In the genomic region with DNA sequence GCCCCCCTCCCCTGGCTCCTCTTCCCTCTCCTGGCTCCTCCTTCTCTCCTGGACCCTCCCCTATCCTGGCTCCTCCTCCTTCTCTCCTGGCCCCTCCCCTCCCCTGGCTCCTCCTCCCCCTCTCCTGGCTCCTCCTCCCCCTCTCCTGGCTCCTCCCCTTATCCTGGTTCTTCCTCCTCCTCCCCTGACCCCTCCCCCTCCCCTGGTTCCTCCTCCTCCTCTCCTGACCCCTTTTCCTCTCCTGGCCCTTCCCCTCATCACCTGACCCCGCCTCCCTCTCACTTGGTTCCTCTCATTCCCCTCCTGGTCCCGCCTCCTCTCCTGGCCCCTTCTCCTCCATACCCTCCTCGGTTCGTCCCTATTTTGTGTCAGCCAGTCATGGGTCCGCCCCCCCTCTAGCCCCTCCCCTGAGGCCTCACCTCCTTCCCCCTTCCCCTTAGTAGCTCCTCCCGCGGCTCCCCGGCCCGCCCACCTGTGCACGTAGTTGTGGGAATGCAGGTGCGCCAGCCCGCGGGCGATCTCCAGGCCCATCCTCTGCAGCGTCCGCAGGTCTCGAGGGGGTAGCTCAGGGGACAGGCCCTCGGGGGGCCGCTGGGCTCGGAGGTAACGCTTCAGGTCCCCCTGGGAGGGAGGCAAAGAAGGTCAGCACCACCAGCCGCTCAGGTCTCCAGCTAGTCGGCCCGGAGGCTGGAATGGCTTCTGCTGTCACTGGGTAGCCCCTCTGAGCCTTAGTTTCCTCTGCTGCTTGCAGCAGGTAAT, we compare ENCODE assay signal across 7 cellular contexts. TPM values are rescaled to one million over a fixed set of nuclear protein-coding genes. Genes with fewer than 3 reads are reported as not detected.
DNase-seq lines count a peak whose midpoint lies in the region; ATAC-seq and TF ChIP-seq lines count a peak whose summit lies in the region.
"Had no signal": no experiment of that assay in that cellular context is flagged by ENCODE, and none has a peak within 500 bp of the region (broad histone marks: within the 10 kb centered on the region; RNA-seq: fewer than 3 reads in every experiment).

No MANE protein-coding gene starts in this region.

- H3K9me3 Mint-ChIP-seq in T-cell, result no peaks in the 10 kb centered on the region

- DNase-seq in LNCaP clone FGC (ENCODE audit: low read depth) (peak; percentile 91), T-cell (peak in 33 of 34 experiments; percentile 50 to 83 (median 70)), foreskin melanocyte (no peak)
- DNase-seq in effector memory CD4-positive, alpha-beta T cell, result peak; percentile 66 to 75 (median 72)
- DNase-seq in stimulated activated CD4-positive, alpha-beta T cell treated with anti-CD3 and anti-CD28 coated beads, Interleukin-15, amount 100 ng/mL, for 1 hour (ENCODE audit: low read depth in 1 of 2, low spot score in 1 of 2), result peak; percentile 43 to 57

- H3K4me3 ChIP-seq in BLaER1 (peak overlapping the region; percentile 52), LNCaP clone FGC (ENCODE audit: low read depth, low read length) (peak overlapping the region; percentile 49)
- H3K4me3 ChIP-seq in effector memory CD4-positive, alpha-beta T cell (ENCODE audit: insufficient read depth, low read depth, low read length, poor library complexity, severe bottlenecking), result no peak overlapping the region

- H3K27me3 ChIP-seq in BLaER1, result peaks cover 37% of the 10 kb centered on the region
- H3K27me3 ChIP-seq in effector memory CD4-positive, alpha-beta T cell (replicated peaks; ENCODE audit: control insufficient read depth, insufficient read depth, low read length, poor library complexity, severe bottlenecking), result peaks cover 1% of the 10 kb centered on the region

- H4K20me1 ChIP-seq in BLaER1, result peaks cover 13% of the 10 kb centered on the region

- no peak for TF ChIP-seq CTCF in LNCaP clone FGC (IDR thresholded peaks at IDR 0.05; ENCODE audit: control insufficient read depth, extremely low read depth, insufficient read depth)

- ATAC-seq in T-cell (replicated peaks in 1 of 4), result peak; percentile 70 to 81 (median 77)

- H3K27ac ChIP-seq in BLaER1, result no peak overlapping the region
- H3K27ac ChIP-seq in effector memory CD4-positive, alpha-beta T cell (ENCODE audit: insufficient read depth, low read length, poor library complexity, severe bottlenecking), result peak overlapping the region; percentile 35

- CTCF ChIA-PET in T-cell (lab: Charles Lee), result interaction anchor here in 1 of 2 donors (0.7 to 0.9 kb wide), 2 partner anchors 82 to 1085 kb away, joined by 3 read pairs; no protein-coding TSS in a partner anchor

- H3K9me3 ChIP-seq in BLaER1, result no peaks in the 10 kb centered on the region
- H3K9me3 ChIP-seq in effector memory CD4-positive, alpha-beta T cell (ENCODE audit: control insufficient read depth, low read length), result no peaks in the 10 kb centered on the region

- no peaks in the 10 kb centered on the region for H3K36me3 ChIP-seq in BLaER1
- H3K36me3 ChIP-seq in effector memory CD4-positive, alpha-beta T cell (ENCODE audit: control insufficient read depth, insufficient read depth, low read length), result no peaks in the 10 kb centered on the region

- peaks cover 54% of the 10 kb centered on the region for H3K4me1 ChIP-seq in BLaER1
- H3K4me1 ChIP-seq in effector memory CD4-positive, alpha-beta T cell (ENCODE audit: control insufficient read depth, insufficient read depth, low read length, poor library complexity, severe bottlenecking), result peaks cover 15% of the 10 kb centered on the region

- no peak overlapping the region for H3K27ac Mint-ChIP-seq in T-cell

- H3K9ac ChIP-seq in BLaER1, result no peak overlapping the region

- H3K4me1 Mint-ChIP-seq in T-cell, result peaks cover 4 to 27% (median 21%) of the 10 kb centered on the region in 3 donors

- peak overlapping the region; percentile 93 for H3K4me2 ChIP-seq in BLaER1

- peak overlapping the region in 1 of 3 donors; percentile 79 for H3K4me3 Mint-ChIP-seq in T-cell

- peaks cover under 1 to 10% of the 10 kb centered on the region in 2 donors for H3K27me3 Mint-ChIP-seq in T-cell

- POLR2A ChIA-PET in T-cell (lab: Charles Lee), result interaction anchor here (0.5 to 1.0 kb wide), 2 partner anchors 82 to 117 kb away, joined by 4 read pairs; partner anchors contain the start of gene RPL18 (in 1 of the 2)

- peaks cover 2% of the 10 kb centered on the region for H3K36me3 Mint-ChIP-seq in T-cell

RNA-seq across cellular contexts. Expression of gene LMTK3, which starts 9.5 kb away (rescaled TPM):
- total RNA-seq in T-cell, result 10 to 100 TPM; 17.5 to 28.2 (median 23.5) TPM

RNA-seq across cellular contexts. Expression of gene CYTH2, which starts 33.0 kb away (rescaled TPM):
- total RNA-seq in T-cell, result 10 to 100 TPM; 37.8 to 81.5 (median 70.6) TPM

RNA-seq across cellular contexts. Expression of gene KCNJ14, which starts 46.8 kb away (rescaled TPM):
- total RNA-seq in T-cell, result 1 to 10 TPM; 2.6 to 3.5 (median 3.2) TPM

RNA-seq across cellular contexts. Expression of gene SULT2B1, which starts 49.8 kb away (rescaled TPM):
- total RNA-seq in T-cell, result not detected
- total RNA-seq: mononuclear cell had no signal

RNA-seq across cellular contexts. Expression of gene GRWD1, which starts 56.4 kb away (rescaled TPM):
- total RNA-seq in T-cell, result 10 to 100 TPM; 29.7 to 55.2 (median 42.6) TPM
